7 cellular contexts compared by ENCODE assay signal in genomic region chr1:161098161-161099068, GRCh38. TPM values are rescaled to one million over a fixed set of nuclear protein-coding genes. Genes with fewer than 3 reads are reported as not detected.
DNase-seq lines count a peak whose midpoint lies in the region; ATAC-seq, FAIRE-seq and TF ChIP-seq lines count a peak whose summit lies in the region.

A gene with protein sequence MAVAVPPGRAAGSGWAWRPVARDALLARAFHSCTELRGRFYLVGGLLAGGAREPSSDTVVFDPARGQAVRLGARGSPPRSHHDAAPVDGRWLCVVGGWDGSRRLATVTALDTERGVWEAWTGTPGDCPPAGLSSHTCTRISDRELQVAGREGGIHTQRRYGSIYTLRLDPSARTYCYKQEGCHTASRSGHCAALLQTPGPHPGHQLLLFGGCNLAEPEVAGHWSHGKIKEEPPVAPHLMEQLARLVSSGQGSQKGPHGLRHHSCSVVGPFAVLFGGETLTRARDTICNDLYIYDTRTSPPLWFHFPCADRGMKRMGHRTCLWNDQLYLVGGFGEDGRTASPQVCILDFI (plus strand): TSS chr1:161098361. CDS start chr1:161098536, 175 bp downstream.

- H3K4me1 Mint-ChIP-seq in mesothelial cell of epicardium: peaks cover 28% of the 10 kb centered on the region

- peak within 1 kb of the TSS; percentile 57 for H2AFZ ChIP-seq in endothelial cell of umbilical vein (ENCODE audit: low read depth, low read length)

- H3K4me2 ChIP-seq in endothelial cell of umbilical vein (ENCODE audit: insufficient read depth, low read length): peak within 1 kb of the TSS; percentile 82

- H3K79me2 ChIP-seq in endothelial cell of umbilical vein (ENCODE audit: control insufficient read depth, insufficient read depth, low read length): peaks cover 8% of the 10 kb centered on the region

- no peaks in the 10 kb centered on the region for H3K27me3 ChIP-seq in endothelial cell of umbilical vein (ENCODE audit: control insufficient read depth in 2 of 2, insufficient read depth in 2 of 2, low read length in 2 of 2)

- BruUV-seq in endothelial cell of umbilical vein (replicated peaks; lab: Mats Ljungman, UMichigan): no TSS peak

- intact Hi-C loops in endothelial cell of umbilical vein (cut with micrococcal nuclease): loop anchor here (1.0 to 5.0 kb wide), 5 partner anchors 20 to 371 kb away; partner anchors contain the start of genes NIT1 and PFDN2

- H3K36me3 Mint-ChIP-seq in mesothelial cell of epicardium: peaks cover 6% of the 10 kb centered on the region

- no peaks in the 10 kb centered on the region for H3K9me3 ChIP-seq in endothelial cell of umbilical vein (replicated peaks; ENCODE audit: control insufficient read depth, insufficient read depth, low read length)

- TF ChIP-seq CTCF in endothelial cell of umbilical vein (IDR thresholded peaks at IDR 0.05; ENCODE audit: extremely low read depth in 1 of 2, insufficient read depth in 1 of 2, low read depth in 1 of 2, low read length in 2 of 2) (peak in 1 of 2 donors; percentile 33), mesothelial cell of epicardium (IDR thresholded peaks at IDR 0.05; ENCODE audit: unreplicated experiment) (no peak)

- H3K9ac ChIP-seq in endothelial cell of umbilical vein (replicated peaks; ENCODE audit: extremely low read depth, insufficient read depth, low read length): peak within 1 kb of the TSS; percentile 15

- H3K9me1 ChIP-seq in endothelial cell of umbilical vein (replicated peaks; ENCODE audit: control insufficient read depth, extremely low read depth, insufficient read depth, low read length): no peaks in the 10 kb centered on the region

- no peaks in the 10 kb centered on the region for H3K9me3 Mint-ChIP-seq in mesothelial cell of epicardium

- POLR2A ChIA-PET in endothelial cell of umbilical vein (lab: Charles Lee): no interaction called here

- ATAC-seq in GM18517 (IDR thresholded peaks at IDR 0.05; ENCODE audit: unreplicated experiment) (peak; percentile 68), HG02973 (IDR thresholded peaks at IDR 0.05; ENCODE audit: unreplicated experiment) (peak; percentile 63)

- CTCF ChIA-PET in endothelial cell of umbilical vein (lab: Charles Lee): interaction anchor here (0.6 to 7.6 kb wide), 38 partner anchors 8 to 372 kb away, joined by 3 to 197 read pairs (median 6); partner anchors contain the start of genes DEDD, F11R, NIT1 and PFDN2

- peak within 1 kb of the TSS; percentile 64 for H3K27ac Mint-ChIP-seq in mesothelial cell of epicardium

- peaks cover 8% of the 10 kb centered on the region for H3K4me1 ChIP-seq in endothelial cell of umbilical vein (ENCODE audit: control insufficient read depth, extremely low read depth, insufficient read depth, low read length)

- H3K4me3 ChIP-seq in endothelial cell of umbilical vein (replicated peaks in 1 of 3; ENCODE audit: insufficient read depth in 1 of 3, low read depth in 1 of 3, low read length in 3 of 3): peak within 1 kb of the TSS; percentile 12 to 65 (median 45)

- no peak within 1 kb of the TSS for H3K27ac ChIP-seq in endothelial cell of umbilical vein (ENCODE audit: insufficient read depth, low read depth, low read length)

- no peak for TF ChIP-seq POLR2A in endothelial cell of umbilical vein (IDR thresholded peaks at IDR 0.05; ENCODE audit: low read depth, low read length)

- peaks cover 9 to 11% of the 10 kb centered on the region in 2 experiments for H3K36me3 ChIP-seq in endothelial cell of umbilical vein (ENCODE audit: control insufficient read depth in 2 of 2, extremely low read depth in 1 of 2, insufficient read depth in 2 of 2, low read length in 2 of 2)

- dilution Hi-C loops in endothelial cell of umbilical vein (cut with MboI; ENCODE audit: extremely low pct_ligation_motif_present, low sequenced_read_pairs): no loop called here

- H3K27me3 Mint-ChIP-seq in mesothelial cell of epicardium (ENCODE audit: low read depth): no peaks in the 10 kb centered on the region

- FAIRE-seq in endothelial cell of umbilical vein (lab: Jason Lieb, UNC): peak; percentile 91

- DNase-seq in NCI-H2227 treated with DMSO at 0.1 percent for 48 hours (lab: John Stamatoyannopoulos, UW) (peak; percentile 75), activated T-cell treated with anti-CD3 and anti-CD28 coated beads for 1 hour (ENCODE audit: low read depth) (peak; percentile 39), endothelial cell of umbilical vein (ENCODE audit: low read depth, low spot score) (peak; percentile 79), mesothelial cell of epicardium (ENCODE audit: low spot score in 2 of 2, unreplicated experiment in 2 of 2) (peak; percentile 53 to 75)
- peak; percentile 60 for DNase-seq in stimulated activated CD8-positive, alpha-beta memory T cell treated with anti-CD3 and anti-CD28 coated beads, Interleukin-4, amount 100 ng/mL, for 24 hours (ENCODE audit: low read depth)

- peak within 1 kb of the TSS; percentile 80 for H3K4me3 Mint-ChIP-seq in mesothelial cell of epicardium

- H4K20me1 ChIP-seq in endothelial cell of umbilical vein (replicated peaks; ENCODE audit: control insufficient read depth, extremely low read depth, insufficient read depth, low read length): no peaks in the 10 kb centered on the region

TF ChIP-seq in endothelial cell of umbilical vein, 7 proteins besides CTCF, POLR2A, EP300 and RAD21:
- no peak for TF ChIP-seq JUN (IDR thresholded peaks at IDR 0.05; ENCODE audit: borderline replicate concordance, insufficient read depth, insufficient read length, low read depth)
- no peak for TF ChIP-seq MYC (IDR thresholded peaks at IDR 0.05; ENCODE audit: low read depth, low read length)
- TF ChIP-seq GATA2 (IDR thresholded peaks at IDR 0.05; ENCODE audit: insufficient read depth, insufficient read length, low read depth, low read length): no peak
- TF ChIP-seq, protein P1, sequence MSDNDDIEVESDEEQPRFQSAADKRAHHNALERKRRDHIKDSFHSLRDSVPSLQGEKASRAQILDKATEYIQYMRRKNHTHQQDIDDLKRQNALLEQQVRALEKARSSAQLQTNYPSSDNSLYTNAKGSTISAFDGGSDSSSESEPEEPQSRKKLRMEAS (IDR thresholded peaks at IDR 0.05; ENCODE audit: insufficient read depth, insufficient read length): no peak
- no peak for TF ChIP-seq POLR2AphosphoS5 (IDR thresholded peaks at IDR 0.05; ENCODE audit: insufficient read depth, low read depth, low read length)
- no peak for TF ChIP-seq EZH2 (IDR thresholded peaks at IDR 0.05; ENCODE audit: borderline replicate concordance, low read depth, low read length, severe bottlenecking)
- TF ChIP-seq FOS (IDR thresholded peaks at IDR 0.05; ENCODE audit: borderline replicate concordance, insufficient read depth, low read length): no peak

RNA-seq across cellular contexts. Expression of the gene that starts here (rescaled TPM):
- total RNA-seq in endothelial cell of umbilical vein (1.1 and 1.4 TPM in 2 replicates), mesothelial cell of epicardium (4.2 to 5.4 TPM (median 5.4 TPM) in 3 replicates)
- 2.6 and 3.2 TPM in 2 replicates for polyA plus RNA-seq in endothelial cell of umbilical vein
- polyA plus RNA-seq in endothelial cell of umbilical vein (2011; cell fraction: cytosol; rRNA removed): 2.0 and 2.2 TPM in 2 replicates
- 3.8 and 4.4 TPM in 2 replicates for polyA plus RNA-seq in endothelial cell of umbilical vein (2011; cell fraction: nucleus; rRNA removed)
- 0.40 and 1.3 TPM in 2 replicates for polyA plus RNA-seq in endothelial cell of umbilical vein (2012)
- 1.1 TPM in 1 of 2 replicates, not detected in the other for polyA minus RNA-seq in endothelial cell of umbilical vein
- 1.1 TPM for polyA minus RNA-seq in endothelial cell of umbilical vein (2011; cell fraction: cytosol; rRNA and poly(A)+ RNA removed)
- 0.87 TPM in 1 of 2 replicates, not detected in the other for polyA minus RNA-seq in endothelial cell of umbilical vein (2011; cell fraction: nucleus; rRNA and poly(A)+ RNA removed)
